Comparison of ENCODE assay signal across 8 cellular contexts in genomic region chr21:43717967-43718871, GRCh38. TPM values are rescaled to one million over a fixed set of nuclear protein-coding genes. Genes with fewer than 3 reads are reported as not detected.
A peak's percentile ranks its signal among the peaks of the same experiment; 100 is the strongest.
DNase-seq lines count a peak whose midpoint lies in the region; ATAC-seq and TF ChIP-seq lines count a peak whose summit lies in the region.

No MANE protein-coding gene starts in this region.

- no peak for TF ChIP-seq CTCF in HL-60 (IDR thresholded peaks at IDR 0.05; ENCODE audit: insufficient read depth, low read length)

- H3K27me3 ChIP-seq in HL-60 (ENCODE audit: insufficient read depth, poor library complexity, severe bottlenecking), result no peaks in the 10 kb centered on the region
- peaks cover 20% of the 10 kb centered on the region for H3K27me3 ChIP-seq in iPS-18a (ENCODE audit: control insufficient read depth, insufficient read depth, low read length)

- DNase-seq in HL-60 (ENCODE audit: low read depth in 1 of 2, low spot score in 1 of 2) (no peak), NCI-H748 treated with DMSO at 0.1 percent for 48 hours (lab: John Stamatoyannopoulos, UW) (no peak)
- no peak for DNase-seq in activated naive CD8-positive, alpha-beta T cell treated with anti-CD3 and anti-CD28 coated beads, Interleukin-2, amount 10 ng/mL, durations not matched to agents 7 days and 5 days
- DNase-seq in stimulated activated naive B cell treated with anti-CD40 and anti-IgM and Interleukin-4, amounts not matched to agents 10 μg/mL and 1 μg/mL and 100 μg/mL, for 72 hours, result no peak

- POLR2A ChIA-PET in activated naive CD8-positive, alpha-beta T cell treated with anti-CD3 and anti-CD28 coated beads, Interleukin-2, amount 10 ng/mL, durations not matched to agents 7 days and 5 days (lab: Charles Lee), result interaction anchor here (1.2 kb wide), 1 partner anchor 62 kb away, joined by 3 read pairs; no protein-coding TSS in a partner anchor

- peak overlapping the region; percentile 59 for H3K9ac ChIP-seq in iPS-18a (ENCODE audit: low read length)

- no peaks in the 10 kb centered on the region for H3K36me3 ChIP-seq in iPS-18a (ENCODE audit: control insufficient read depth, low read depth, low read length)

- H3K4me3 Mint-ChIP-seq in activated naive CD8-positive, alpha-beta T cell treated with anti-CD3 and anti-CD28 coated beads, Interleukin-2, amount 10 ng/mL, durations not matched to agents 7 days and 5 days, result peak overlapping the region; percentile 79
- H3K4me3 Mint-ChIP-seq in stimulated activated naive B cell treated with anti-CD40 and anti-IgM and Interleukin-4, amounts not matched to agents 10 μg/mL and 1 μg/mL and 100 μg/mL, for 72 hours, result peak overlapping the region; percentile 91

- H3K36me3 Mint-ChIP-seq in activated naive CD8-positive, alpha-beta T cell treated with anti-CD3 and anti-CD28 coated beads, Interleukin-2, amount 10 ng/mL, durations not matched to agents 7 days and 5 days, result peaks cover 4% of the 10 kb centered on the region
- H3K36me3 Mint-ChIP-seq in stimulated activated naive B cell treated with anti-CD40 and anti-IgM and Interleukin-4, amounts not matched to agents 10 μg/mL and 1 μg/mL and 100 μg/mL, for 72 hours, result peaks cover 8 to 26% of the 10 kb centered on the region in 2 donors

- no peak for ATAC-seq in activated naive CD8-positive, alpha-beta T cell treated with anti-CD3 and anti-CD28 coated beads, Interleukin-2, amount 10 ng/mL, durations not matched to agents 7 days and 5 days (ENCODE audit: low read depth)
- no peak for ATAC-seq in stimulated activated naive B cell treated with anti-CD40 and anti-IgM and Interleukin-4, amounts not matched to agents 10 μg/mL and 1 μg/mL and 100 μg/mL, for 72 hours (replicated peaks)
- ATAC-seq in GM18517 (IDR thresholded peaks at IDR 0.05; ENCODE audit: unreplicated experiment) (no peak), GM18861 (IDR thresholded peaks at IDR 0.05; ENCODE audit: unreplicated experiment) (no peak), HG03045 (IDR thresholded peaks at IDR 0.05; ENCODE audit: unreplicated experiment) (no peak)

- H3K4me1 Mint-ChIP-seq in activated naive CD8-positive, alpha-beta T cell treated with anti-CD3 and anti-CD28 coated beads, Interleukin-2, amount 10 ng/mL, durations not matched to agents 7 days and 5 days, result peaks cover 23% of the 10 kb centered on the region
- H3K4me1 Mint-ChIP-seq in stimulated activated naive B cell treated with anti-CD40 and anti-IgM and Interleukin-4, amounts not matched to agents 10 μg/mL and 1 μg/mL and 100 μg/mL, for 72 hours, result peaks cover 52 to 70% of the 10 kb centered on the region in 2 donors

- no peaks in the 10 kb centered on the region for H3K9me3 Mint-ChIP-seq in activated naive CD8-positive, alpha-beta T cell treated with anti-CD3 and anti-CD28 coated beads, Interleukin-2, amount 10 ng/mL, durations not matched to agents 7 days and 5 days
- H3K9me3 Mint-ChIP-seq in stimulated activated naive B cell treated with anti-CD40 and anti-IgM and Interleukin-4, amounts not matched to agents 10 μg/mL and 1 μg/mL and 100 μg/mL, for 72 hours, result no peaks in the 10 kb centered on the region

- H3K4me3 ChIP-seq in HL-60 (replicated peaks; ENCODE audit: insufficient read depth, low read length) (peak overlapping the region; percentile 64), iPS-18a (ENCODE audit: low read length) (peak overlapping the region; percentile 71)

- H3K27ac ChIP-seq in HL-60 (replicated peaks) (peak overlapping the region; percentile 51), iPS-18a (ENCODE audit: low read length) (no peak overlapping the region)

- peak overlapping the region; percentile 74 for H3K27ac Mint-ChIP-seq in activated naive CD8-positive, alpha-beta T cell treated with anti-CD3 and anti-CD28 coated beads, Interleukin-2, amount 10 ng/mL, durations not matched to agents 7 days and 5 days
- H3K27ac Mint-ChIP-seq in stimulated activated naive B cell treated with anti-CD40 and anti-IgM and Interleukin-4, amounts not matched to agents 10 μg/mL and 1 μg/mL and 100 μg/mL, for 72 hours, result peak overlapping the region; percentile 93

- peaks cover 20% of the 10 kb centered on the region for H3K27me3 Mint-ChIP-seq in activated naive CD8-positive, alpha-beta T cell treated with anti-CD3 and anti-CD28 coated beads, Interleukin-2, amount 10 ng/mL, durations not matched to agents 7 days and 5 days
- H3K27me3 Mint-ChIP-seq in stimulated activated naive B cell treated with anti-CD40 and anti-IgM and Interleukin-4, amounts not matched to agents 10 μg/mL and 1 μg/mL and 100 μg/mL, for 72 hours, result no peaks in the 10 kb centered on the region

- no peaks in the 10 kb centered on the region for H3K9me3 ChIP-seq in iPS-18a (ENCODE audit: control insufficient read depth, low read depth, low read length)

- H3K4me1 ChIP-seq in iPS-18a (ENCODE audit: control insufficient read depth, low read depth, low read length), result peaks cover 6% of the 10 kb centered on the region

RNA-seq across cellular contexts. Expression of gene PDXK, which starts 0.7 kb away (rescaled TPM):
- 100 to 1,000 TPM in 1 of 2 experiments, 10 to 100 TPM in 1; 96.9 to 101 TPM for total RNA-seq in activated naive CD8-positive, alpha-beta T cell treated with anti-CD3 and anti-CD28 coated beads, Interleukin-2, amount 10 ng/mL, durations not matched to agents 7 days and 5 days

RNA-seq across cellular contexts. Expression of gene CSTB, which starts 57.9 kb away (rescaled TPM):
- total RNA-seq in activated naive CD8-positive, alpha-beta T cell treated with anti-CD3 and anti-CD28 coated beads, Interleukin-2, amount 10 ng/mL, durations not matched to agents 7 days and 5 days, result 10 to 100 TPM; 59.5 to 60.2 TPM

RNA-seq across cellular contexts. Expression of gene RRP1B, which starts 58.9 kb away (rescaled TPM):
- 10 to 100 TPM; 44.2 to 46.6 TPM for total RNA-seq in activated naive CD8-positive, alpha-beta T cell treated with anti-CD3 and anti-CD28 coated beads, Interleukin-2, amount 10 ng/mL, durations not matched to agents 7 days and 5 days

RNA-seq across cellular contexts. Expression of gene HSF2BP, which starts 58.9 kb away (rescaled TPM):
- under 1 TPM; 0.31 to 0.64 TPM for total RNA-seq in activated naive CD8-positive, alpha-beta T cell treated with anti-CD3 and anti-CD28 coated beads, Interleukin-2, amount 10 ng/mL, durations not matched to agents 7 days and 5 days
